20 cellular contexts compared by ENCODE assay signal in genomic region chr15:25176616-25176923, GRCh38.
DNase-seq lines count a peak whose midpoint lies in the region; ATAC-seq and TF ChIP-seq lines count a peak whose summit lies in the region.
"Had no signal": no experiment of that assay in that cellular context is flagged by ENCODE, and none has a peak within 500 bp of the region (broad histone marks: within the 10 kb centered on the region; RNA-seq: fewer than 3 reads in every experiment).

No MANE protein-coding gene starts in this region.

- peaks cover 8% of the 10 kb centered on the region for H3K9me3 Mint-ChIP-seq in activated CD8-positive, alpha-beta memory T cell treated with anti-CD3 and anti-CD28 coated beads, Interleukin-2, amount 10 ng/mL, durations not matched to agents 7 days and 5 days (ENCODE audit: low read depth)
- peaks cover 59% of the 10 kb centered on the region for H3K9me3 Mint-ChIP-seq in WTC11
- H3K9me3 Mint-ChIP-seq in activated T-helper 1 cell treated with anti-CD3 and anti-CD28 coated beads, Interleukin-12 subunit alpha, Interleukin-12 subunit beta, Interleukin-2, Interleukin-4 antibody, amounts not matched to agents 30 ng/mL and 10 ng/mL and 1 ng/mL, durations not matched to agents 14 hours and 24 hours and 36 hours = peaks cover 34% of the 10 kb centered on the region

- TF ChIP-seq CTCF in WTC11 (IDR thresholded peaks at IDR 0.05) (no peak), spleen (IDR thresholded peaks at IDR 0.05 in 8 of 11, conservative IDR thresholded peaks at IDR 0.05 in 3 of 11) (no peak)

- H3K9me3 ChIP-seq in right cardiac atrium (ENCODE audit: control insufficient read depth, low read length) (peaks cover 2% of the 10 kb centered on the region), spleen (peaks cover 0 to 100% (median 90%) of the 10 kb centered on the region in 8 donors)

- H3K27me3 ChIP-seq in right cardiac atrium (ENCODE audit: control insufficient read depth, insufficient read depth) = no peaks in the 10 kb centered on the region
- no peaks in the 10 kb centered on the region for H3K27me3 ChIP-seq in spleen (replicated peaks in 1 of 7)
- H3K27me3 ChIP-seq in H7 (ENCODE audit: control insufficient read depth, insufficient read depth, low read length) = no peaks in the 10 kb centered on the region
- H3K27me3 ChIP-seq: cardiac muscle cell, esophagus muscularis mucosa had no signal

- WGBS in right cardiac atrium = 88% methylated on average over 7 of the region's 7 CpGs
- WGBS in spleen, 5 donors = 87 to 95% (median 91%) methylated on average over 6 to 7 of the region's 7 CpGs

- CTCF ChIA-PET in activated CD8-positive, alpha-beta memory T cell treated with anti-CD3 and anti-CD28 coated beads, Interleukin-2, amount 10 ng/mL, durations not matched to agents 7 days and 5 days (lab: Charles Lee) = no interaction called here
- CTCF ChIA-PET in WTC11 (lab: Charles Lee) = no interaction called here

- POLR2A ChIA-PET in WTC11 (lab: Charles Lee) = no interaction called here

- no peak overlapping the region for H3K4me3 ChIP-seq in right cardiac atrium (ENCODE audit: low read length)
- H3K4me3 ChIP-seq in spleen = no peak overlapping the region
- H3K4me3 ChIP-seq in H7 (ENCODE audit: insufficient read depth, low read depth, low read length) = no peak overlapping the region
- H3K4me3 ChIP-seq: cardiac muscle cell, esophagus muscularis mucosa, smooth muscle cell, thoracic aorta had no signal

- no peak overlapping the region for H3K27ac Mint-ChIP-seq in activated CD8-positive, alpha-beta memory T cell treated with anti-CD3 and anti-CD28 coated beads, Interleukin-2, amount 10 ng/mL, durations not matched to agents 7 days and 5 days
- no peak overlapping the region for H3K27ac Mint-ChIP-seq in WTC11
- H3K27ac Mint-ChIP-seq in activated T-helper 1 cell treated with anti-CD3 and anti-CD28 coated beads, Interleukin-12 subunit alpha, Interleukin-12 subunit beta, Interleukin-2, Interleukin-4 antibody, amounts not matched to agents 30 ng/mL and 10 ng/mL and 1 ng/mL, durations not matched to agents 14 hours and 24 hours and 36 hours = no peak overlapping the region
- H3K27ac Mint-ChIP-seq: T-helper 2 cell treated with Interferon-gamma antibody and Interleukin-4, amounts not matched to agents 5 μg/mL and 100 μg/mL, for 36 hours had no signal

- peak; percentile 22 for DNase-seq in activated CD8-positive, alpha-beta memory T cell treated with anti-CD3 and anti-CD28 coated beads, Interleukin-2, amount 10 ng/mL, durations not matched to agents 7 days and 5 days
- no peak for DNase-seq in activated CD8-positive, alpha-beta memory T cell treated with anti-CD3 and anti-CD28 coated beads for 24 hours
- DNase-seq in WTC11 (ENCODE audit: low spot score) (peak; percentile 4), right cardiac atrium (peak; percentile 9 to 14 (median 10)), spleen (peak; percentile 62), H7 (no peak), NCI-H1105 (lab: John Stamatoyannopoulos, UW) (no peak)
- no peak for DNase-seq in activated T-helper 1 cell treated with anti-CD3 and anti-CD28 coated beads, Interleukin-12 subunit alpha, Interleukin-12 subunit beta, Interleukin-2, Interleukin-4 antibody, amounts not matched to agents 30 ng/mL and 10 ng/mL and 1 ng/mL, durations not matched to agents 14 hours and 24 hours and 36 hours (ENCODE audit: low spot score)
- DNase-seq: C1 segment of cervical spinal cord; effector CD4-positive, alpha-beta T cell; GDM1; KG1; MV-4-11; NCI-H2081 treated with DMSO at 0.1 percent for 48 hours; NCI-H524 treated with DMSO at 0.1 percent for 48 hours had no signal

- no peaks in the 10 kb centered on the region for H3K27me3 Mint-ChIP-seq in activated CD8-positive, alpha-beta memory T cell treated with anti-CD3 and anti-CD28 coated beads, Interleukin-2, amount 10 ng/mL, durations not matched to agents 7 days and 5 days
- H3K27me3 Mint-ChIP-seq in WTC11 (ENCODE audit: low read depth) = peaks cover 12% of the 10 kb centered on the region
- H3K27me3 Mint-ChIP-seq in activated T-helper 1 cell treated with anti-CD3 and anti-CD28 coated beads, Interleukin-12 subunit alpha, Interleukin-12 subunit beta, Interleukin-2, Interleukin-4 antibody, amounts not matched to agents 30 ng/mL and 10 ng/mL and 1 ng/mL, durations not matched to agents 14 hours and 24 hours and 36 hours (ENCODE audit: insufficient read depth) = no peaks in the 10 kb centered on the region

- H3K36me3 Mint-ChIP-seq in activated CD8-positive, alpha-beta memory T cell treated with anti-CD3 and anti-CD28 coated beads, Interleukin-2, amount 10 ng/mL, durations not matched to agents 7 days and 5 days = no peaks in the 10 kb centered on the region
- H3K36me3 Mint-ChIP-seq in WTC11 = peaks cover 65% of the 10 kb centered on the region
- no peaks in the 10 kb centered on the region for H3K36me3 Mint-ChIP-seq in activated T-helper 1 cell treated with anti-CD3 and anti-CD28 coated beads, Interleukin-12 subunit alpha, Interleukin-12 subunit beta, Interleukin-2, Interleukin-4 antibody, amounts not matched to agents 30 ng/mL and 10 ng/mL and 1 ng/mL, durations not matched to agents 14 hours and 24 hours and 36 hours (ENCODE audit: low read depth)

- H3K27ac ChIP-seq in right cardiac atrium (ENCODE audit: low read length) (no peak overlapping the region), spleen (no peak overlapping the region)
- H3K27ac ChIP-seq: cardiac muscle cell, esophagus muscularis mucosa, thoracic aorta had no signal

- ATAC-seq in activated CD8-positive, alpha-beta memory T cell treated with anti-CD3 and anti-CD28 coated beads, Interleukin-2, amount 10 ng/mL, durations not matched to agents 7 days and 5 days = no peak
- ATAC-seq in WTC11 (no peak), right cardiac atrium (no peak)

- no peak for TF ChIP-seq POLR2A in spleen (IDR thresholded peaks at IDR 0.05)

- no peaks in the 10 kb centered on the region for H3K4me1 ChIP-seq in right cardiac atrium (ENCODE audit: control insufficient read depth, insufficient read depth, low read length)
- H3K4me1 ChIP-seq in spleen = no peaks in the 10 kb centered on the region
- H3K4me1 ChIP-seq: esophagus muscularis mucosa had no signal

- intact Hi-C loops in right cardiac atrium (cut with DNase I) = no loop called here
- intact Hi-C loops in spleen (cut with DNase I; ENCODE audit: low total_unique reads) = no loop called here
- intact Hi-C loops in activated T-helper 1 cell treated with anti-CD3 and anti-CD28 coated beads, Interleukin-12 subunit alpha, Interleukin-12 subunit beta, Interleukin-2, Interleukin-4 antibody, amounts not matched to agents 30 ng/mL and 10 ng/mL and 1 ng/mL, durations not matched to agents 14 hours and 24 hours and 36 hours (cut with micrococcal nuclease) = no loop called here

- H3K36me3 ChIP-seq in spleen = no peaks in the 10 kb centered on the region
- H3K36me3 ChIP-seq in H7 (replicated peaks; ENCODE audit: control insufficient read depth, insufficient read depth, low read length) = no peaks in the 10 kb centered on the region
- H3K36me3 ChIP-seq: cardiac muscle cell, esophagus muscularis mucosa, thoracic aorta had no signal

- no peak overlapping the region for H3K4me3 Mint-ChIP-seq in activated CD8-positive, alpha-beta memory T cell treated with anti-CD3 and anti-CD28 coated beads, Interleukin-2, amount 10 ng/mL, durations not matched to agents 7 days and 5 days
- no peak overlapping the region for H3K4me3 Mint-ChIP-seq in WTC11
- H3K4me3 Mint-ChIP-seq in activated T-helper 1 cell treated with anti-CD3 and anti-CD28 coated beads, Interleukin-12 subunit alpha, Interleukin-12 subunit beta, Interleukin-2, Interleukin-4 antibody, amounts not matched to agents 30 ng/mL and 10 ng/mL and 1 ng/mL, durations not matched to agents 14 hours and 24 hours and 36 hours = no peak overlapping the region
- H3K4me3 Mint-ChIP-seq: T-helper 2 cell treated with Interferon-gamma antibody and Interleukin-4, amounts not matched to agents 5 μg/mL and 100 μg/mL, for 36 hours had no signal

- no peaks in the 10 kb centered on the region for H3K4me1 Mint-ChIP-seq in activated CD8-positive, alpha-beta memory T cell treated with anti-CD3 and anti-CD28 coated beads, Interleukin-2, amount 10 ng/mL, durations not matched to agents 7 days and 5 days
- H3K4me1 Mint-ChIP-seq in WTC11 = no peaks in the 10 kb centered on the region
- no peaks in the 10 kb centered on the region for H3K4me1 Mint-ChIP-seq in activated T-helper 1 cell treated with anti-CD3 and anti-CD28 coated beads, Interleukin-12 subunit alpha, Interleukin-12 subunit beta, Interleukin-2, Interleukin-4 antibody, amounts not matched to agents 30 ng/mL and 10 ng/mL and 1 ng/mL, durations not matched to agents 14 hours and 24 hours and 36 hours (ENCODE audit: low read depth)

TF ChIP-seq in WTC11, 78 proteins besides CTCF, POLR2A, EP300 and RAD21 (continues in another document):
- TF ChIP-seq TCF7 (CRISPR knock-in tag; IDR thresholded peaks at IDR 0.05; ENCODE audit: low read depth) (no peak), CREM (CRISPR knock-in tag; IDR thresholded peaks at IDR 0.05) (no peak), PRRX2 (CRISPR knock-in tag; IDR thresholded peaks at IDR 0.05) (no peak), TEAD4 (CRISPR knock-in tag; IDR thresholded peaks at IDR 0.05) (no peak), FOXK1 (CRISPR knock-in tag; IDR thresholded peaks at IDR 0.05) (no peak), SP1 (CRISPR knock-in tag; conservative IDR thresholded peaks at IDR 0.05) (no peak), EMX1 (CRISPR knock-in tag; IDR thresholded peaks at IDR 0.05) (no peak), ERG (CRISPR knock-in tag; IDR thresholded peaks at IDR 0.05) (no peak), SOX15 (CRISPR knock-in tag; IDR thresholded peaks at IDR 0.05) (no peak), TP53 (CRISPR knock-in tag; IDR thresholded peaks at IDR 0.05) (no peak)
- TF ChIP-seq, protein P1, sequence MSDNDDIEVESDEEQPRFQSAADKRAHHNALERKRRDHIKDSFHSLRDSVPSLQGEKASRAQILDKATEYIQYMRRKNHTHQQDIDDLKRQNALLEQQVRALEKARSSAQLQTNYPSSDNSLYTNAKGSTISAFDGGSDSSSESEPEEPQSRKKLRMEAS (CRISPR knock-in tag; IDR thresholded peaks at IDR 0.05) = no peak

Comparison
In these comparisons a context has a peak if more than half of its experiments do, and no peak if none do; other contexts are left out.
1. DNase-seq: peak in activated CD8-positive, alpha-beta memory T cell treated with anti-CD3 and anti-CD28 coated beads, Interleukin-2, amount 10 ng/mL, durations not matched to agents 7 days and 5 days (single experiment), WTC11 (single experiment), right cardiac atrium (3 of 3) and spleen (single experiment); none in activated CD8-positive, alpha-beta memory T cell treated with anti-CD3 and anti-CD28 coated beads for 24 hours (single experiment), activated T-helper 1 cell treated with anti-CD3 and anti-CD28 coated beads, Interleukin-12 subunit alpha, Interleukin-12 subunit beta, Interleukin-2, Interleukin-4 antibody, amounts not matched to agents 30 ng/mL and 10 ng/mL and 1 ng/mL, durations not matched to agents 14 hours and 24 hours and 36 hours (single experiment), H7 (single experiment) and NCI-H1105 (single experiment).